In genomic region chr19:58519087-58519354, GRCh38 we compare ENCODE assay signal across 8 cellular contexts. TPM values are rescaled to one million over a fixed set of nuclear protein-coding genes. Genes with fewer than 3 reads are reported as not detected.
A peak's percentile ranks its signal among the peaks of the same experiment; 100 is the strongest.
DNase-seq lines count a peak whose midpoint lies in the region; ATAC-seq and TF ChIP-seq lines count a peak whose summit lies in the region.

No MANE protein-coding gene starts in this region.

- H3K27ac ChIP-seq in CD4-positive, CD25-positive, alpha-beta regulatory T cell (ENCODE audit: insufficient read depth, low read length, poor library complexity, severe bottlenecking) = peak overlapping the region; percentile 87
- H3K27ac ChIP-seq in iPS-18a (ENCODE audit: low read length) (peak overlapping the region; percentile 86), sigmoid colon (peak overlapping the region; percentile 92 to 97 (median 96))

- H3K4me3 ChIP-seq in CD4-positive, CD25-positive, alpha-beta regulatory T cell (ENCODE audit: low read depth, low read length) = peak overlapping the region; percentile 65
- H3K4me3 ChIP-seq in iPS-18a (ENCODE audit: low read length) (peak overlapping the region; percentile 93), sigmoid colon (peak overlapping the region; percentile 74 to 75 (median 75))

- WGBS in sigmoid colon, 2 donors = 1% methylated on average over 14 of the region's 14 CpGs

- TF ChIP-seq CTCF in MCF 10A (IDR thresholded peaks at IDR 0.05; ENCODE audit: unreplicated experiment) (no peak), sigmoid colon (IDR thresholded peaks at IDR 0.05) (peak in 1 of 4 experiments; percentile 60)

- no peaks in the 10 kb centered on the region for H3K27me3 ChIP-seq in CD4-positive, CD25-positive, alpha-beta regulatory T cell (ENCODE audit: control insufficient read depth, insufficient read depth, low read length)
- H3K27me3 ChIP-seq in iPS-18a (ENCODE audit: control insufficient read depth, insufficient read depth, low read length) (no peaks in the 10 kb centered on the region), sigmoid colon (no peaks in the 10 kb centered on the region)

- peaks cover 7 to 53% (median 25%) of the 10 kb centered on the region in 4 donors for H3K4me1 Mint-ChIP-seq in CD4-positive, CD25-positive, alpha-beta regulatory T cell
- peaks cover 27% of the 10 kb centered on the region for H3K4me1 Mint-ChIP-seq in MCF 10A (ENCODE audit: insufficient read depth, unreplicated experiment)

- H3K4me1 ChIP-seq in CD4-positive, CD25-positive, alpha-beta regulatory T cell (ENCODE audit: control insufficient read depth, insufficient read depth, low read length, poor library complexity, severe bottlenecking) = peaks cover 26% of the 10 kb centered on the region
- H3K4me1 ChIP-seq in iPS-18a (ENCODE audit: control insufficient read depth, low read depth, low read length) = peaks cover 22% of the 10 kb centered on the region
- peaks cover 0 to 50% (median 46%) of the 10 kb centered on the region in 4 donors for H3K4me1 ChIP-seq in sigmoid colon

- no peaks in the 10 kb centered on the region for H3K27me3 Mint-ChIP-seq in CD4-positive, CD25-positive, alpha-beta regulatory T cell
- no peaks in the 10 kb centered on the region for H3K27me3 Mint-ChIP-seq in MCF 10A (ENCODE audit: insufficient read depth, unreplicated experiment)

- no peaks in the 10 kb centered on the region for H3K36me3 Mint-ChIP-seq in CD4-positive, CD25-positive, alpha-beta regulatory T cell
- H3K36me3 Mint-ChIP-seq in MCF 10A (ENCODE audit: insufficient read depth, unreplicated experiment) = peaks cover 35% of the 10 kb centered on the region

- no TSS peak for BruUV-seq in MCF 10A (replicated peaks; lab: Mats Ljungman, UMichigan)

- no peak for TF ChIP-seq EP300 in sigmoid colon (IDR thresholded peaks at IDR 0.05)

- H3K9me3 ChIP-seq in CD4-positive, CD25-positive, alpha-beta regulatory T cell (ENCODE audit: control insufficient read depth in 2 of 2, low read length in 2 of 2) = no peaks in the 10 kb centered on the region
- no peaks in the 10 kb centered on the region for H3K9me3 ChIP-seq in iPS-18a (ENCODE audit: control insufficient read depth, low read depth, low read length)
- no peaks in the 10 kb centered on the region for H3K9me3 ChIP-seq in sigmoid colon

- CTCF ChIA-PET in MCF 10A (lab: Yijun Ruan, JAX) = interaction anchor here (0.6 to 5.7 kb wide), 23 partner anchors 10 to 1063 kb away, joined by 3 to 43 read pairs (median 4); partner anchors contain the start of genes CHMP2A, TRIM28 and ZNF324B

- intact Hi-C loops in MCF 10A (cut with micrococcal nuclease) = loop anchor here (1.0 to 2.0 kb wide), 3 partner anchors 25 to 157 kb away; partner anchors contain the start of genes CHMP2A, TRIM28 and ZNF497
- intact Hi-C loops in sigmoid colon (cut with DNase I) = loop anchor here (1.0 to 2.0 kb wide), 2 partner anchors 36 to 53 kb away; partner anchors contain the start of gene CHMP2A

- no peak for ATAC-seq in CD4-positive, CD25-positive, alpha-beta regulatory T cell (ENCODE audit: low read depth in 2 of 2)
- peak; percentile 27 for ATAC-seq in GM21528 (IDR thresholded peaks at IDR 0.05; ENCODE audit: low FRiP score, unreplicated experiment)

- TF ChIP-seq POLR2A in sigmoid colon (IDR thresholded peaks at IDR 0.05) = no peak

- POLR2A ChIA-PET in MCF 10A (lab: Yijun Ruan, JAX) = interaction anchor here (0.5 to 6.7 kb wide), 15 partner anchors 13 to 1182 kb away, joined by 3 to 194 read pairs (median 7); partner anchors contain the start of genes CHMP2A, TRIM28, UBE2M and ZNF497

- H3K36me3 ChIP-seq in CD4-positive, CD25-positive, alpha-beta regulatory T cell (ENCODE audit: control insufficient read depth, insufficient read depth, low read length) = peaks cover 4% of the 10 kb centered on the region
- H3K36me3 ChIP-seq in iPS-18a (ENCODE audit: control insufficient read depth, low read depth, low read length) = no peaks in the 10 kb centered on the region
- peaks cover 13 to 22% (median 16%) of the 10 kb centered on the region in 4 donors for H3K36me3 ChIP-seq in sigmoid colon

- peak; percentile 28 to 69 (median 33) for DNase-seq in CD4-positive, CD25-positive, alpha-beta regulatory T cell
- peak; percentile 77 for DNase-seq in NCI-H146 treated with DMSO at 0.1 percent for 48 hours (lab: John Stamatoyannopoulos, UW; ENCODE audit: unreplicated experiment)
- DNase-seq in T-helper 2 cell = peak in 4 of 5 experiments; percentile 26 to 71 (median 36)
- DNase-seq in MCF 10A (ENCODE audit: unreplicated experiment) = peak; percentile 80
- peak; percentile 84 for DNase-seq in sigmoid colon
- DNase-seq in globus pallidus (ENCODE audit: low spot score) = no peak

- peak overlapping the region; percentile 95 to 99 (median 97) for H3K27ac Mint-ChIP-seq in CD4-positive, CD25-positive, alpha-beta regulatory T cell
- H3K27ac Mint-ChIP-seq in MCF 10A (ENCODE audit: low read depth, unreplicated experiment) = peak overlapping the region; percentile 100

- peak overlapping the region; percentile 98 for H3K9ac ChIP-seq in iPS-18a (ENCODE audit: low read length)

- peak overlapping the region; percentile 95 to 99 (median 97) for H3K4me3 Mint-ChIP-seq in CD4-positive, CD25-positive, alpha-beta regulatory T cell
- H3K4me3 Mint-ChIP-seq in MCF 10A (ENCODE audit: unreplicated experiment) = peak overlapping the region; percentile 83

- peaks cover 0 to 1% (median 0%) of the 10 kb centered on the region in 7 donors for H3K9me3 Mint-ChIP-seq in CD4-positive, CD25-positive, alpha-beta regulatory T cell
- H3K9me3 Mint-ChIP-seq in MCF 10A (ENCODE audit: unreplicated experiment) = no peaks in the 10 kb centered on the region

RNA-seq across cellular contexts. Expression of gene ZBTB45, which starts 0.6 kb away (rescaled TPM):
- 8.0 TPM for total RNA-seq in CD4-positive, CD25-positive, alpha-beta regulatory T cell
- polyA plus RNA-seq in CD4-positive, CD25-positive, alpha-beta regulatory T cell = 1 to 10 TPM; 4.2 to 5.7 (median 4.9) TPM
- total RNA-seq in MCF 10A (2022) (12.8 and 15.0 TPM in 2 replicates), sigmoid colon (10 to 100 TPM in 1 of 4 donors, 1 to 10 TPM in 3; 7.6 to 13.8 (median 8.4) TPM)
- polyA plus RNA-seq in sigmoid colon = 10 to 100 TPM in 1 of 3 donors, 1 to 10 TPM in 2; 4.9 to 10.2 (median 6.0) TPM

RNA-seq across cellular contexts. Expression of gene SLC27A5, which starts 7.2 kb away (rescaled TPM):
- total RNA-seq in CD4-positive, CD25-positive, alpha-beta regulatory T cell = 5.5 TPM
- 10 to 100 TPM; 14.4 to 26.7 (median 20.4) TPM for polyA plus RNA-seq in CD4-positive, CD25-positive, alpha-beta regulatory T cell
- total RNA-seq in MCF 10A (2022) (14.7 and 22.5 TPM in 2 replicates), sigmoid colon (10 to 100 TPM in 1 of 4 donors, 1 to 10 TPM in 3; 4.2 to 13.5 (median 8.7) TPM)
- 10 to 100 TPM in 1 of 3 donors, 1 to 10 TPM in 2; 2.3 to 22.9 (median 6.0) TPM for polyA plus RNA-seq in sigmoid colon

RNA-seq across cellular contexts. Expression of gene TRIM28, which starts 24.8 kb away (rescaled TPM):
- total RNA-seq in CD4-positive, CD25-positive, alpha-beta regulatory T cell = 379 TPM
- 10 to 100 TPM; 34.5 to 52.4 (median 44.0) TPM for polyA plus RNA-seq in CD4-positive, CD25-positive, alpha-beta regulatory T cell
- total RNA-seq in MCF 10A (2022) = 236 and 290 TPM in 2 replicates
- total RNA-seq in sigmoid colon = 100 to 1,000 TPM; 157 to 236 (median 207) TPM
- polyA plus RNA-seq in sigmoid colon = 100 to 1,000 TPM in 2 of 3 donors, 10 to 100 TPM in 1; 84.8 to 223 (median 150) TPM

RNA-seq across cellular contexts. Expression of gene CHMP2A, which starts 35.9 kb away (rescaled TPM):
- total RNA-seq in CD4-positive, CD25-positive, alpha-beta regulatory T cell = 83.1 TPM
- 100 to 1,000 TPM; 210 to 273 (median 240) TPM for polyA plus RNA-seq in CD4-positive, CD25-positive, alpha-beta regulatory T cell
- 154 and 184 TPM in 2 replicates for total RNA-seq in MCF 10A (2022)
- total RNA-seq in sigmoid colon = 100 to 1,000 TPM; 101 to 144 (median 136) TPM
- polyA plus RNA-seq in sigmoid colon = 100 to 1,000 TPM; 196 to 372 (median 300) TPM

RNA-seq across cellular contexts. Expression of gene UBE2M, which starts 39.4 kb away (rescaled TPM):
- 50.2 TPM for total RNA-seq in CD4-positive, CD25-positive, alpha-beta regulatory T cell
- 10 to 100 TPM in 2 of 4 donors, 1 to 10 TPM in 2; 8.7 to 17.2 (median 12.9) TPM for polyA plus RNA-seq in CD4-positive, CD25-positive, alpha-beta regulatory T cell
- total RNA-seq in MCF 10A (2022) (149 and 158 TPM in 2 replicates), sigmoid colon (10 to 100 TPM; 22.4 to 37.5 (median 30.3) TPM)
- polyA plus RNA-seq in sigmoid colon = 10 to 100 TPM; 48.0 to 58.5 (median 57.8) TPM
